Comparison of ENCODE assay signal across 1 cellular context in genomic region chr5:81359108-81359507, GRCh38.
TF ChIP-seq lines count a peak whose summit lies in the region.

No MANE protein-coding gene starts in this region.

TF ChIP-seq in GM23338, 12 proteins besides CTCF, POLR2A, EP300 and RAD21 (continued from another document):
- TF ChIP-seq, protein P1, sequence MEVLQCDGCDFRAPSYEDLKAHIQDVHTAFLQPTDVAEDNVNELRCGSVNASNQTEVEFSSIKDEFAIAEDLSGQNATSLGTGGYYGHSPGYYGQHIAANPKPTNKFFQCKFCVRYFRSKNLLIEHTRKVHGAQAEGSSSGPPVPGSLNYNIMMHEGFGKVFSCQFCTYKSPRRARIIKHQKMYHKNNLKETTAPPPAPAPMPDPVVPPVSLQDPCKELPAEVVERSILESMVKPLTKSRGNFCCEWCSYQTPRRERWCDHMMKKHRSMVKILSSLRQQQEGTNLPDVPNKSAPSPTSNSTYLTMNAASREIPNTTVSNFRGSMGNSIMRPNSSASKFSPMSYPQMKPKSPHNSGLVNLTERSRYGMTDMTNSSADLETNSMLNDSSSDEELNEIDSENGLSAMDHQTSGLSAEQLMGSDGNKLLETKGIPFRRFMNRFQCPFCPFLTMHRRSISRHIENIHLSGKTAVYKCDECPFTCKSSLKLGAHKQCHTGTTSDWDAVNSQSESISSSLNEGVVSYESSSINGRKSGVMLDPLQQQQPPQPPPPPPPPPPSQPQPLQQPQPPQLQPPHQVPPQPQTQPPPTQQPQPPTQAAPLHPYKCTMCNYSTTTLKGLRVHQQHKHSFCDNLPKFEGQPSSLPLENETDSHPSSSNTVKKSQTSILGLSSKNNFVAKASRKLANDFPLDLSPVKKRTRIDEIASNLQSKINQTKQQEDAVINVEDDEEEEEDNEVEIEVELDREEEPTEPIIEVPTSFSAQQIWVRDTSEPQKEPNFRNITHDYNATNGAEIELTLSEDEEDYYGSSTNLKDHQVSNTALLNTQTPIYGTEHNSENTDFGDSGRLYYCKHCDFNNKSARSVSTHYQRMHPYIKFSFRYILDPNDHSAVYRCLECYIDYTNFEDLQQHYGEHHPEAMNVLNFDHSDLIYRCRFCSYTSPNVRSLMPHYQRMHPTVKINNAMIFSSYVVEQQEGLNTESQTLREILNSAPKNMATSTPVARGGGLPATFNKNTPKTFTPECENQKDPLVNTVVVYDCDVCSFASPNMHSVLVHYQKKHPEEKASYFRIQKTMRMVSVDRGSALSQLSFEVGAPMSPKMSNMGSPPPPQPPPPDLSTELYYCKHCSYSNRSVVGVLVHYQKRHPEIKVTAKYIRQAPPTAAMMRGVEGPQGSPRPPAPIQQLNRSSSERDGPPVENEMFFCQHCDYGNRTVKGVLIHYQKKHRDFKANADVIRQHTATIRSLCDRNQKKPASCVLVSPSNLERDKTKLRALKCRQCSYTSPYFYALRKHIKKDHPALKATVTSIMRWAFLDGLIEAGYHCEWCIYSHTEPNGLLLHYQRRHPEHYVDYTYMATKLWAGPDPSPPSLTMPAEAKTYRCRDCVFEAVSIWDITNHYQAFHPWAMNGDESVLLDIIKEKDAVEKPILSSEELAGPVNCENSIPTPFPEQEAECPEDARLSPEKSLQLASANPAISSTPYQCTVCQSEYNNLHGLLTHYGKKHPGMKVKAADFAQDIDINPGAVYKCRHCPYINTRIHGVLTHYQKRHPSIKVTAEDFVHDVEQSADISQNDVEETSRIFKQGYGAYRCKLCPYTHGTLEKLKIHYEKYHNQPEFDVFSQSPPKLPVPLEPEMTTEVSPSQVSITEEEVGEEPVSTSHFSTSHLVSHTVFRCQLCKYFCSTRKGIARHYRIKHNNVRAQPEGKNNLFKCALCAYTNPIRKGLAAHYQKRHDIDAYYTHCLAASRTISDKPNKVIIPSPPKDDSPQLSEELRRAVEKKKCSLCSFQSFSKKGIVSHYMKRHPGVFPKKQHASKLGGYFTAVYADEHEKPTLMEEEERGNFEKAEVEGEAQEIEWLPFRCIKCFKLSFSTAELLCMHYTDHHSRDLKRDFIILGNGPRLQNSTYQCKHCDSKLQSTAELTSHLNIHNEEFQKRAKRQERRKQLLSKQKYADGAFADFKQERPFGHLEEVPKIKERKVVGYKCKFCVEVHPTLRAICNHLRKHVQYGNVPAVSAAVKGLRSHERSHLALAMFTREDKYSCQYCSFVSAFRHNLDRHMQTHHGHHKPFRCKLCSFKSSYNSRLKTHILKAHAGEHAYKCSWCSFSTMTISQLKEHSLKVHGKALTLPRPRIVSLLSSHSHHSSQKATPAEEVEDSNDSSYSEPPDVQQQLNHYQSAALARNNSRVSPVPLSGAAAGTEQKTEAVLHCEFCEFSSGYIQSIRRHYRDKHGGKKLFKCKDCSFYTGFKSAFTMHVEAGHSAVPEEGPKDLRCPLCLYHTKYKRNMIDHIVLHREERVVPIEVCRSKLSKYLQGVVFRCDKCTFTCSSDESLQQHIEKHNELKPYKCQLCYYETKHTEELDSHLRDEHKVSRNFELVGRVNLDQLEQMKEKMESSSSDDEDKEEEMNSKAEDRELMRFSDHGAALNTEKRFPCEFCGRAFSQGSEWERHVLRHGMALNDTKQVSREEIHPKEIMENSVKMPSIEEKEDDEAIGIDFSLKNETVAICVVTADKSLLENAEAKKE (CRISPR knock-in tag; IDR thresholded peaks at IDR 0.05): no peak
- TF ChIP-seq STAT1 (IDR thresholded peaks at IDR 0.05; ENCODE audit: unreplicated experiment) (no peak), EZH2phosphoT487 (IDR thresholded peaks at IDR 0.05; ENCODE audit: unreplicated experiment) (no peak), CREB1 (CRISPR knock-in tag; IDR thresholded peaks at IDR 0.05; ENCODE audit: low read depth) (no peak), POLR2AphosphoS5 (IDR thresholded peaks at IDR 0.05; ENCODE audit: low read depth) (no peak), EZH2 (IDR thresholded peaks at IDR 0.05; ENCODE audit: low read depth, unreplicated experiment) (no peak), JUNB (IDR thresholded peaks at IDR 0.05; ENCODE audit: unreplicated experiment) (no peak), ZNF114 (CRISPR knock-in tag; IDR thresholded peaks at IDR 0.05) (no peak), ZNF331 (CRISPR knock-in tag; IDR thresholded peaks at IDR 0.05; ENCODE audit: low read depth) (no peak), REST (IDR thresholded peaks at IDR 0.05; ENCODE audit: unreplicated experiment) (no peak)
- TF ChIP-seq, protein P2, sequence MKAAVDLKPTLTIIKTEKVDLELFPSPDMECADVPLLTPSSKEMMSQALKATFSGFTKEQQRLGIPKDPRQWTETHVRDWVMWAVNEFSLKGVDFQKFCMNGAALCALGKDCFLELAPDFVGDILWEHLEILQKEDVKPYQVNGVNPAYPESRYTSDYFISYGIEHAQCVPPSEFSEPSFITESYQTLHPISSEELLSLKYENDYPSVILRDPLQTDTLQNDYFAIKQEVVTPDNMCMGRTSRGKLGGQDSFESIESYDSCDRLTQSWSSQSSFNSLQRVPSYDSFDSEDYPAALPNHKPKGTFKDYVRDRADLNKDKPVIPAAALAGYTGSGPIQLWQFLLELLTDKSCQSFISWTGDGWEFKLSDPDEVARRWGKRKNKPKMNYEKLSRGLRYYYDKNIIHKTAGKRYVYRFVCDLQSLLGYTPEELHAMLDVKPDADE (IDR thresholded peaks at IDR 0.05): no peak
TF ChIP-seq in GM23338: peak in this region for 0.
